In genomic region chr7:45026013-45026412, GRCh38 we compare ENCODE assay signal across 17 cellular contexts. TPM values are rescaled to one million over a fixed set of nuclear protein-coding genes. Genes with fewer than 3 reads are reported as not detected.
DNase-seq lines count a peak whose midpoint lies in the region; ATAC-seq and TF ChIP-seq lines count a peak whose summit lies in the region.
"Had no signal": no experiment of that assay in that cellular context is flagged by ENCODE, and none has a peak within 500 bp of the region (broad histone marks: within the 10 kb centered on the region; RNA-seq: fewer than 3 reads in every experiment).

No MANE protein-coding gene starts in this region.

- POLR2A ChIA-PET in activated CD4-positive, alpha-beta T cell treated with anti-CD3 and anti-CD28 coated beads, Interleukin-2, amount 10 ng/mL, durations not matched to agents 7 days and 5 days (lab: Charles Lee): no interaction called here

- peaks cover 66% of the 10 kb centered on the region for H3K36me3 Mint-ChIP-seq in activated CD4-positive, alpha-beta T cell treated with anti-CD3 and anti-CD28 coated beads, Interleukin-2, amount 10 ng/mL, durations not matched to agents 7 days and 5 days (ENCODE audit: low read depth)
- H3K36me3 Mint-ChIP-seq in activated naive CD8-positive, alpha-beta T cell treated with anti-CD3 and anti-CD28 coated beads for 36 hours: peaks cover 63% of the 10 kb centered on the region

- H3K4me1 ChIP-seq in MM.1S (ENCODE audit: low read length) (peaks cover 51% of the 10 kb centered on the region), spleen (peaks cover 31 to 80% (median 54%) of the 10 kb centered on the region in 6 donors)
- H3K4me1 ChIP-seq: Caco-2, left ventricle myocardium inferior had no signal

- peak overlapping the region; percentile 92 for H3K4me2 ChIP-seq in MM.1S (ENCODE audit: low read depth, low read length)

- H3K27ac ChIP-seq in MM.1S (ENCODE audit: low read length): peak overlapping the region; percentile 96; the same call in 1 of the 2 replicates
- peak overlapping the region in 6 of 8 donors; percentile 29 to 95 (median 92) for H3K27ac ChIP-seq in spleen

- WGBS in spleen, 5 donors: 68 to 91% (median 83%) methylated on average over 1 of the region's 1 CpG

- H3K9ac ChIP-seq in MM.1S (ENCODE audit: low read length): peak overlapping the region; percentile 2; the same call in 1 of the 2 replicates

- no peak for ATAC-seq in HG03521 (IDR thresholded peaks at IDR 0.05; ENCODE audit: unreplicated experiment)
- ATAC-seq: HepG2 had no signal

- H4K20me1 ChIP-seq in MM.1S (ENCODE audit: insufficient read depth, low read length): no peaks in the 10 kb centered on the region

- H3F3A ChIP-seq in MM.1S (ENCODE audit: insufficient read depth, low read length): peaks cover 26% of the 10 kb centered on the region

- TF ChIP-seq CTCF in MM.1S (IDR thresholded peaks at IDR 0.05; ENCODE audit: low read length) (no peak), spleen (IDR thresholded peaks at IDR 0.05 in 8 of 11, conservative IDR thresholded peaks at IDR 0.05 in 3 of 11) (no peak)

- no peaks in the 10 kb centered on the region for H3K9me3 ChIP-seq in MM.1S (replicated peaks; ENCODE audit: insufficient read depth, low read length)
- peaks cover 0 to 5% (median 0%) of the 10 kb centered on the region in 8 donors for H3K9me3 ChIP-seq in spleen
- H3K9me3 ChIP-seq: Caco-2 had no signal

- intact Hi-C loops in spleen (cut with DNase I; ENCODE audit: low total_unique reads): loop anchor here (10.0 kb wide), 1 partner anchor 51 kb away; the partner anchor contains the start of gene MYO1G

- CTCF ChIA-PET in activated CD4-positive, alpha-beta T cell treated with anti-CD3 and anti-CD28 coated beads, Interleukin-2, amount 10 ng/mL, durations not matched to agents 7 days and 5 days (lab: Charles Lee): interaction anchor here (3.2 kb wide), 1 partner anchor 52 kb away, joined by 16 read pairs; no protein-coding TSS in a partner anchor

- no peaks in the 10 kb centered on the region for H3K27me3 Mint-ChIP-seq in activated CD4-positive, alpha-beta T cell treated with anti-CD3 and anti-CD28 coated beads, Interleukin-2, amount 10 ng/mL, durations not matched to agents 7 days and 5 days
- H3K27me3 Mint-ChIP-seq in activated naive CD8-positive, alpha-beta T cell treated with anti-CD3 and anti-CD28 coated beads for 36 hours: no peaks in the 10 kb centered on the region

- H3K4me1 Mint-ChIP-seq in activated CD4-positive, alpha-beta T cell treated with anti-CD3 and anti-CD28 coated beads, Interleukin-2, amount 10 ng/mL, durations not matched to agents 7 days and 5 days: peaks cover 60% of the 10 kb centered on the region
- H3K4me1 Mint-ChIP-seq in activated naive CD8-positive, alpha-beta T cell treated with anti-CD3 and anti-CD28 coated beads for 36 hours: peaks cover 62% of the 10 kb centered on the region
- H3K4me1 Mint-ChIP-seq: nephron had no signal

- 0 out of 2 replicates have a peak overlapping the region, but pooled peaks have one; percentile 9 for H3K4me3 ChIP-seq in MM.1S (ENCODE audit: low read length)
- no peak overlapping the region for H3K4me3 ChIP-seq in spleen
- H3K4me3 ChIP-seq: left ventricle myocardium inferior had no signal

- DNase-seq in activated CD4-positive, alpha-beta T cell treated with anti-CD3 and anti-CD28 coated beads, Interleukin-2, amount 10 ng/mL, durations not matched to agents 7 days and 5 days: no peak
- no peak for DNase-seq in activated CD4-positive, alpha-beta T cell treated with anti-CD3 and anti-CD28 coated beads for 4 hours
- DNase-seq in MM.1S (no peak), spleen (no peak), amniotic stem cell (lab: John Stamatoyannopoulos, UW) (no peak), nucleus accumbens (lab: John Stamatoyannopoulos, UW) (no peak)
- DNase-seq in activated naive CD8-positive, alpha-beta T cell treated with anti-CD3 and anti-CD28 coated beads for 36 hours: no peak
- DNase-seq: Caco-2; dermis blood vessel endothelial cell; left ventricle myocardium inferior; NCI-H1105 treated with DMSO at 0.1 percent for 48 hours; NCI-H2171 treated with DMSO at 0.1 percent for 48 hours; stimulated activated CD4-positive, alpha-beta T cell treated with anti-CD3 and anti-CD28 coated beads, Interleukin-1b, Interleukin-23, amount 100 ng/mL, for 48 hours; trophoblast cell had no signal

- H3K9me2 ChIP-seq in MM.1S (replicated peaks; ENCODE audit: insufficient read depth, low read length): no peaks in the 10 kb centered on the region

- H3K36me3 ChIP-seq in MM.1S (replicated peaks; ENCODE audit: insufficient read depth, low read length): no peaks in the 10 kb centered on the region; the same call in 1 of the 2 replicates
- H3K36me3 ChIP-seq in spleen: peaks cover 0 to 32% (median 2%) of the 10 kb centered on the region in 6 donors

- no peak overlapping the region for H2AFZ ChIP-seq in MM.1S (ENCODE audit: low read length)

- H3K27ac Mint-ChIP-seq in activated CD4-positive, alpha-beta T cell treated with anti-CD3 and anti-CD28 coated beads, Interleukin-2, amount 10 ng/mL, durations not matched to agents 7 days and 5 days: peak overlapping the region; percentile 82
- peak overlapping the region; percentile 74 for H3K27ac Mint-ChIP-seq in activated naive CD8-positive, alpha-beta T cell treated with anti-CD3 and anti-CD28 coated beads for 36 hours
- H3K27ac Mint-ChIP-seq: nephron had no signal

- H3K79me2 ChIP-seq in MM.1S (ENCODE audit: low read length): peaks cover 90% of the 10 kb centered on the region

- H3K4me3 Mint-ChIP-seq in activated CD4-positive, alpha-beta T cell treated with anti-CD3 and anti-CD28 coated beads, Interleukin-2, amount 10 ng/mL, durations not matched to agents 7 days and 5 days: peak overlapping the region; percentile 44
- no peak overlapping the region for H3K4me3 Mint-ChIP-seq in activated naive CD8-positive, alpha-beta T cell treated with anti-CD3 and anti-CD28 coated beads for 36 hours
- H3K4me3 Mint-ChIP-seq: nephron had no signal

- peaks cover 4% of the 10 kb centered on the region for H3K9me3 Mint-ChIP-seq in activated CD4-positive, alpha-beta T cell treated with anti-CD3 and anti-CD28 coated beads, Interleukin-2, amount 10 ng/mL, durations not matched to agents 7 days and 5 days
- peaks cover 2% of the 10 kb centered on the region for H3K9me3 Mint-ChIP-seq in activated naive CD8-positive, alpha-beta T cell treated with anti-CD3 and anti-CD28 coated beads for 36 hours

- no peak for TF ChIP-seq POLR2A in spleen (IDR thresholded peaks at IDR 0.05)

- H3K27me3 ChIP-seq in MM.1S (replicated peaks; ENCODE audit: insufficient read depth, low read length) (no peaks in the 10 kb centered on the region), spleen (replicated peaks in 1 of 7) (no peaks in the 10 kb centered on the region)

RNA-seq across cellular contexts. Expression of gene CCM2, which starts 26.0 kb away (rescaled TPM):
- 100 to 1,000 TPM; 134 TPM for total RNA-seq in activated CD4-positive, alpha-beta T cell treated with anti-CD3 and anti-CD28 coated beads, Interleukin-2, amount 10 ng/mL, durations not matched to agents 7 days and 5 days
- total RNA-seq in activated naive CD8-positive, alpha-beta T cell treated with anti-CD3 and anti-CD28 coated beads for 36 hours: 10 to 100 TPM; 50.8 to 51.6 TPM
- total RNA-seq in spleen: 10 to 100 TPM; 67.8 to 94.2 (median 80.9) TPM
- 100 to 1,000 TPM in 2 of 3 donors, 10 to 100 TPM in 1; 80.8 to 108 (median 107) TPM for polyA plus RNA-seq in spleen

RNA-seq across cellular contexts. Expression of gene MYO1G, which starts 47.2 kb away (rescaled TPM):
- total RNA-seq in activated CD4-positive, alpha-beta T cell treated with anti-CD3 and anti-CD28 coated beads, Interleukin-2, amount 10 ng/mL, durations not matched to agents 7 days and 5 days: 100 to 1,000 TPM; 414 to 457 TPM
- total RNA-seq in activated naive CD8-positive, alpha-beta T cell treated with anti-CD3 and anti-CD28 coated beads for 36 hours: 100 to 1,000 TPM; 302 to 306 TPM
- 10 to 100 TPM; 36.4 to 68.6 (median 62.1) TPM for total RNA-seq in spleen
- polyA plus RNA-seq in spleen: 10 to 100 TPM; 27.9 to 61.1 (median 45.6) TPM

Comparison
In these comparisons a context has a peak if more than half of its experiments do, and no peak if none do; other contexts are left out.
1. RNA of gene MYO1G, which starts 47.2 kb away (total RNA-seq): 414 to 457 TPM in activated CD4-positive, alpha-beta T cell treated with anti-CD3 and anti-CD28 coated beads, Interleukin-2, amount 10 ng/mL, durations not matched to agents 7 days and 5 days and 302 to 306 TPM in activated naive CD8-positive, alpha-beta T cell treated with anti-CD3 and anti-CD28 coated beads for 36 hours; 36.4 to 68.6 TPM in spleen; every median in the first group is over 4 times any median in the second.